Comparison of ENCODE assay signal across 8 cellular contexts in the genomic region with DNA sequence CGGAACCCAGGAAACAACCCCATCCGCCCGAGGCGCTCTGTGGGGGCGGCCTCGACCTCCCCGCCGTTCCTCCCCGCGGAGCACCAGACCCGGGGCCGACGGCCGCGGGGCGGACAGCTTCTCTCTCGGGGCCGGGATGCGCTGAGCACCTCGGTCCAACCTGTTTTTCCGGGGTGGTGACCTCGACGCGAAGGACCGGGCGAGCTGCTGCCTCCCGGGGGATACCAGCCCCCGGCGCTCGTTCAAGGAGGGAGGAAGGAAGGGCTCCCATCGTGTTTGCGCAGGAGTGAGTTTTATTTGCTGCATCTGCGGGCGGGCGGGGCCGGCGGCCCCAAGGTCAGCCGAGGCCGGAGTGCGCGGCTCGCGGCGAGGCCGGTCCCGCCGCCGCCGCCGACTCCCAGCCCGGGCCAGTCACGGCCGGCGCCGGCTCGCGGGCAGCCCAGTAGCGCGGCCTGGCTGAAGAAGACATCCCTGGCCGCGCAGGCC. TPM values are rescaled to one million over a fixed set of nuclear protein-coding genes. Genes with fewer than 3 reads are reported as not detected.
DNase-seq lines count a peak whose midpoint lies in the region; ATAC-seq and TF ChIP-seq lines count a peak whose summit lies in the region.

No MANE protein-coding gene starts in this region.

- H2AFZ ChIP-seq in DND-41 (ENCODE audit: low read depth, low read length), result peak overlapping the region; percentile 93

- H3K4me3 ChIP-seq in DND-41 (ENCODE audit: low read depth in 1 of 2, low read length in 2 of 2) (peak overlapping the region; percentile 70 to 86), thymus (ENCODE audit: low read length) (peak overlapping the region; percentile 90)

- H3K27me3 ChIP-seq in DND-41 (ENCODE audit: insufficient read depth, low read length, poor library complexity) (no peaks in the 10 kb centered on the region), thymus (ENCODE audit: control insufficient read depth, insufficient read depth) (no peaks in the 10 kb centered on the region)

- H3K4me1 ChIP-seq in DND-41 (ENCODE audit: insufficient read depth, low read length) (peaks cover 35% of the 10 kb centered on the region), thymus (ENCODE audit: control insufficient read depth, insufficient read depth, low read length) (peaks cover 9% of the 10 kb centered on the region)

- peak; percentile 50 for ATAC-seq in DND-41 (ENCODE audit: insufficient read depth, low read depth)
- ATAC-seq in GM21529 (IDR thresholded peaks at IDR 0.05; ENCODE audit: unreplicated experiment), result peak; percentile 46
- ATAC-seq in naive B cell (ENCODE audit: low read depth in 2 of 2), result peak; percentile 17 to 27

- H3K27me3 Mint-ChIP-seq in naive B cell, result no peaks in the 10 kb centered on the region

- H3K79me2 ChIP-seq in DND-41 (ENCODE audit: insufficient read depth, low read length), result peaks cover 66% of the 10 kb centered on the region

- peak overlapping the region; percentile 94 for H3K9ac ChIP-seq in DND-41 (ENCODE audit: low read depth, low read length)

- H4K20me1 ChIP-seq in DND-41 (ENCODE audit: insufficient read depth, low read length), result peaks cover 41% of the 10 kb centered on the region

- H3K9me3 ChIP-seq in DND-41 (ENCODE audit: insufficient read depth, low read length, severe bottlenecking), result no peaks in the 10 kb centered on the region
- no peaks in the 10 kb centered on the region for H3K9me3 ChIP-seq in thymus (ENCODE audit: control insufficient read depth)

- H3K9me3 Mint-ChIP-seq in naive B cell, result no peaks in the 10 kb centered on the region

- H3K36me3 ChIP-seq in DND-41 (ENCODE audit: insufficient read depth, low read length) (peaks cover 32% of the 10 kb centered on the region), thymus (ENCODE audit: control insufficient read depth, insufficient read depth) (peaks cover 10% of the 10 kb centered on the region)

- peak overlapping the region; percentile 97 to 99 (median 98) for H3K27ac Mint-ChIP-seq in naive B cell

- peaks cover 36 to 51% (median 43%) of the 10 kb centered on the region in 3 donors for H3K4me1 Mint-ChIP-seq in naive B cell

- under 1% methylated on average over 61 of the region's 61 CpGs for WGBS in thymus

- DNase-seq in DND-41 (peak; percentile 30), HuH-7 (ENCODE audit: low spot score) (peak; percentile 17), epithelial cell of prostate (ENCODE audit: low read depth, low spot score) (no peak), naive B cell (peak; percentile 45), NCI-H1048 (lab: John Stamatoyannopoulos, UW) (no peak)
- peak; percentile 77 for DNase-seq in activated CD8-positive, alpha-beta memory T cell treated with anti-CD3 and anti-CD28 coated beads for 24 hours

- peak overlapping the region; percentile 87 for H3K4me2 ChIP-seq in DND-41 (ENCODE audit: insufficient read depth, low read length)

- H3K27ac ChIP-seq in DND-41 (ENCODE audit: low read length) (peak overlapping the region; percentile 92), epithelial cell of prostate (peak overlapping the region; percentile 92), thymus (ENCODE audit: low read depth) (peak overlapping the region; percentile 99)

- peak overlapping the region; percentile 84 to 97 (median 95) for H3K4me3 Mint-ChIP-seq in naive B cell

- no peak for TF ChIP-seq CTCF in DND-41 (IDR thresholded peaks at IDR 0.05; ENCODE audit: borderline replicate concordance, extremely low read depth, low read length, poor library complexity, severe bottlenecking)

- peaks cover 0 to 4% of the 10 kb centered on the region in 2 donors for H3K36me3 Mint-ChIP-seq in naive B cell

RNA-seq across cellular contexts. Expression of a gene that starts 0.5 kb away (rescaled TPM):
- polyA plus RNA-seq in naive B cell (ENCODE audit: low read depth in 6 of 6), result 10 to 100 TPM; 43.2 to 80.8 (median 63.3) TPM
- polyA plus RNA-seq in thymus, result 47.9 TPM

Comparison
In these comparisons a context has a peak if more than half of its experiments do, and no peak if none do; other contexts are left out.
1. DNase-seq: peak in DND-41 (single experiment), HuH-7 (single experiment), activated CD8-positive, alpha-beta memory T cell treated with anti-CD3 and anti-CD28 coated beads for 24 hours (single experiment) and naive B cell (single experiment); none in epithelial cell of prostate (single experiment) and NCI-H1048 (single experiment).
2. Peak in every context shown above with its lines, with median percentiles within 50 percentile points of each other: ATAC-seq and H3K27ac ChIP-seq.